Comparison of ENCODE assay signal across 15 cellular contexts in the genomic region with DNA sequence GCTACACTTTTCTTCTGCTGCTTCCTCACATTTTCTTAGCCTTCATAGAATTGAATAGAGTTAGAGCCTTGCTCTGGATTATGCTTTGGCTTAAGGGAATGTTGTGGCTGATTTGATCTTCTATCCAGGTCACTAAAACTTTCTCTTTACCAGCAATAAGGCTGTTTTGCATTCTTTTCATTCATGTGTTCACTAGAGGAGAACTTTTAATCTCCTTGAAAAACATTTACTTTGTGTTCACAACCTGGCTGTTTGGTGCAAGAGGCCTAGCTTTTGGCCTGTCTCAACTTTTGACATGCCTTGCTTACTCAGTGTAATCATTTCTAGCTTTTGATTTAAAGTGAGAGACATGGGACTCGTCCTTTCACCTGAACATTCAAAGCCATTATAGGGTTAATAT.
DNase-seq lines count a peak whose midpoint lies in the region; ATAC-seq, FAIRE-seq and TF ChIP-seq lines count a peak whose summit lies in the region.
"Had no signal": no experiment of that assay in that cellular context is flagged by ENCODE, and none has a peak within 500 bp of the region (broad histone marks: within the 10 kb centered on the region; RNA-seq: fewer than 3 reads in every experiment).

No MANE protein-coding gene starts in this region.

- dilution Hi-C loops in endothelial cell of umbilical vein (cut with MboI; ENCODE audit: extremely low pct_ligation_motif_present, low sequenced_read_pairs): no loop called here

- no peaks in the 10 kb centered on the region for H3K79me2 ChIP-seq in endothelial cell of umbilical vein (ENCODE audit: control insufficient read depth, insufficient read depth, low read length)

- CTCF ChIA-PET in endothelial cell of umbilical vein (lab: Charles Lee): interaction anchor here (1.6 kb wide), 1 partner anchor 14 kb away, joined by 4 read pairs; no protein-coding TSS in a partner anchor

- no peak overlapping the region for H3K9ac ChIP-seq in endothelial cell of umbilical vein (replicated peaks; ENCODE audit: extremely low read depth, insufficient read depth, low read length)

- H4K20me1 ChIP-seq in endothelial cell of umbilical vein (replicated peaks; ENCODE audit: control insufficient read depth, extremely low read depth, insufficient read depth, low read length): no peaks in the 10 kb centered on the region

- no peak overlapping the region for H2AFZ ChIP-seq in endothelial cell of umbilical vein (ENCODE audit: low read depth, low read length)

- peak overlapping the region; percentile 17 for H3K27ac Mint-ChIP-seq in stimulated activated effector memory CD8-positive, alpha-beta T cell treated with anti-CD3 and anti-CD28 coated beads, Interleukin-12 subunit alpha, Interleukin-12 subunit beta, amount 100 ng/mL, for 72 hours
- H3K27ac Mint-ChIP-seq: CD14-positive monocyte; CD8-positive, alpha-beta T cell; H9; IgD-negative memory B cell had no signal

- no peak overlapping the region for H3K27ac ChIP-seq in endothelial cell of umbilical vein (ENCODE audit: insufficient read depth, low read depth, low read length)

- peak; percentile 46 for FAIRE-seq in endothelial cell of umbilical vein (lab: Jason Lieb, UNC)

- H3K4me3 Mint-ChIP-seq in stimulated activated effector memory CD8-positive, alpha-beta T cell treated with anti-CD3 and anti-CD28 coated beads, Interleukin-12 subunit alpha, Interleukin-12 subunit beta, amount 100 ng/mL, for 72 hours: no peak overlapping the region
- H3K4me3 Mint-ChIP-seq: CD14-positive monocyte; CD8-positive, alpha-beta T cell; H9; IgD-negative memory B cell had no signal

- no peaks in the 10 kb centered on the region for H3K36me3 ChIP-seq in endothelial cell of umbilical vein (ENCODE audit: control insufficient read depth in 2 of 2, extremely low read depth in 1 of 2, insufficient read depth in 2 of 2, low read length in 2 of 2)

- H3K36me3 Mint-ChIP-seq in stimulated activated effector memory CD8-positive, alpha-beta T cell treated with anti-CD3 and anti-CD28 coated beads, Interleukin-12 subunit alpha, Interleukin-12 subunit beta, amount 100 ng/mL, for 72 hours: no peaks in the 10 kb centered on the region
- H3K36me3 Mint-ChIP-seq: IgD-negative memory B cell had no signal

- no peak for ATAC-seq in stimulated activated effector memory CD8-positive, alpha-beta T cell treated with anti-CD3 and anti-CD28 coated beads, Interleukin-12 subunit alpha, Interleukin-12 subunit beta, amount 100 ng/mL, for 72 hours
- ATAC-seq in GM21390 (IDR thresholded peaks at IDR 0.05; ENCODE audit: unreplicated experiment): no peak
- ATAC-seq in left ventricle myocardium superior: no peak
- ATAC-seq: CD8-positive, alpha-beta T cell had no signal

- intact Hi-C loops in endothelial cell of umbilical vein (cut with micrococcal nuclease) (no loop called here), left ventricle myocardium superior (cut with micrococcal nuclease) (no loop called here)

- H3K27me3 ChIP-seq in endothelial cell of umbilical vein (ENCODE audit: control insufficient read depth in 2 of 2, insufficient read depth in 2 of 2, low read length in 2 of 2): no peaks in the 10 kb centered on the region

- no peaks in the 10 kb centered on the region for H3K4me1 ChIP-seq in endothelial cell of umbilical vein (ENCODE audit: control insufficient read depth, extremely low read depth, insufficient read depth, low read length)
- H3K4me1 ChIP-seq: Caco-2 had no signal

- H3K9me1 ChIP-seq in endothelial cell of umbilical vein (replicated peaks; ENCODE audit: control insufficient read depth, extremely low read depth, insufficient read depth, low read length): no peaks in the 10 kb centered on the region

- no peaks in the 10 kb centered on the region for H3K9me3 ChIP-seq in endothelial cell of umbilical vein (replicated peaks; ENCODE audit: control insufficient read depth, insufficient read depth, low read length)
- H3K9me3 ChIP-seq: Caco-2 had no signal

- TF ChIP-seq POLR2A in endothelial cell of umbilical vein (IDR thresholded peaks at IDR 0.05; ENCODE audit: low read depth, low read length): no peak

- no peak overlapping the region for H3K4me3 ChIP-seq in endothelial cell of umbilical vein (replicated peaks in 1 of 3; ENCODE audit: insufficient read depth in 1 of 3, low read depth in 1 of 3, low read length in 3 of 3)

- peak; percentile 42 for DNase-seq in ACHN
- no peak for DNase-seq in endothelial cell of umbilical vein (ENCODE audit: low read depth, low spot score)
- DNase-seq in kidney tubule cell (ENCODE audit: low spot score): peak; percentile 51
- no peak for DNase-seq in stimulated activated effector memory CD8-positive, alpha-beta T cell treated with anti-CD3 and anti-CD28 coated beads, Interleukin-12 subunit alpha, Interleukin-12 subunit beta, amount 100 ng/mL, for 72 hours (ENCODE audit: low spot score in 2 of 2)
- DNase-seq in AG20443 (ENCODE audit: low spot score): no peak
- DNase-seq in left ventricle myocardium superior: no peak
- DNase-seq: Caco-2; CD8-positive, alpha-beta T cell; DMS53; GF-D8; GOT3; H9 had no signal

- POLR2A ChIA-PET in endothelial cell of umbilical vein (lab: Charles Lee): no interaction called here

- H3K9me3 Mint-ChIP-seq in stimulated activated effector memory CD8-positive, alpha-beta T cell treated with anti-CD3 and anti-CD28 coated beads, Interleukin-12 subunit alpha, Interleukin-12 subunit beta, amount 100 ng/mL, for 72 hours: no peaks in the 10 kb centered on the region
- H3K9me3 Mint-ChIP-seq: CD14-positive monocyte; CD8-positive, alpha-beta T cell had no signal

- no peak overlapping the region for H3K4me2 ChIP-seq in endothelial cell of umbilical vein (ENCODE audit: insufficient read depth, low read length)

- in situ Hi-C loops in ACHN (cut with HindIII; ENCODE audit: low pct_ligation_motif_present, low pct_unique_long_range_greater_than_20kb, low sequenced_read_pairs): no loop called here

- no TSS peak for BruUV-seq in endothelial cell of umbilical vein (replicated peaks; lab: Mats Ljungman, UMichigan)

- no peaks in the 10 kb centered on the region for H3K4me1 Mint-ChIP-seq in stimulated activated effector memory CD8-positive, alpha-beta T cell treated with anti-CD3 and anti-CD28 coated beads, Interleukin-12 subunit alpha, Interleukin-12 subunit beta, amount 100 ng/mL, for 72 hours
- H3K4me1 Mint-ChIP-seq: CD14-positive monocyte, H9 had no signal

- TF ChIP-seq CTCF in endothelial cell of umbilical vein (IDR thresholded peaks at IDR 0.05; ENCODE audit: extremely low read depth in 1 of 2, insufficient read depth in 1 of 2, low read depth in 1 of 2, low read length in 2 of 2): no peak

TF ChIP-seq in endothelial cell of umbilical vein, 7 proteins besides CTCF, POLR2A, EP300 and RAD21:
- no peak for TF ChIP-seq MAX (IDR thresholded peaks at IDR 0.05; ENCODE audit: insufficient read depth, insufficient read length)
- no peak for TF ChIP-seq FOS (IDR thresholded peaks at IDR 0.05; ENCODE audit: borderline replicate concordance, insufficient read depth, low read length)
- TF ChIP-seq JUN (IDR thresholded peaks at IDR 0.05; ENCODE audit: borderline replicate concordance, insufficient read depth, insufficient read length, low read depth): no peak
- TF ChIP-seq EZH2 (IDR thresholded peaks at IDR 0.05; ENCODE audit: borderline replicate concordance, low read depth, low read length, severe bottlenecking): no peak
- TF ChIP-seq MYC (IDR thresholded peaks at IDR 0.05; ENCODE audit: low read depth, low read length): no peak

Comparison
In these comparisons a context has a peak if more than half of its experiments do, and no peak if none do; other contexts are left out.
1. DNase-seq: peak in ACHN (single experiment) and kidney tubule cell (single experiment); none in endothelial cell of umbilical vein (single experiment), stimulated activated effector memory CD8-positive, alpha-beta T cell treated with anti-CD3 and anti-CD28 coated beads, Interleukin-12 subunit alpha, Interleukin-12 subunit beta, amount 100 ng/mL, for 72 hours (0 of 2), AG20443 (single experiment) and left ventricle myocardium superior (single experiment).